In the genomic region with DNA sequence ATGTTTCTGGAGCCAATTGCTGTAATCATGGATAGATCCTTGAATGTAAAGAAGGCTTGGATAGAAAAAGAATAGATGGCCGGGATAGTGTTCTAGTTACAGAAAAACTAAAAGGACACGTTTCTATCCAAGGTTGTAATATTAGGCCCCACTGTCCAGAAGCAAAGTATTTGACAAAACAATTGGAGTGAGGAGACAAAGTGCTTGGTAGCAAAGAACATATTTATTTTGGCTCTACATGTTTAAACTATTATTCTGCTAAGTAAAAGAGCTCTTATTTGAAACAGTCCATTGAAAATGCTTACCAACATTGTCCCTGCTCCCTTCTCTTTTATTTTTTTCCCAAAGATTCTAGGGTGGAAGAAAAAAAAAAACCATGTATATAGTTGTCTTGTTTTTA, we compare ENCODE assay signal across 15 cellular contexts.
A peak's percentile ranks its signal among the peaks of the same experiment; 100 is the strongest.
DNase-seq lines count a peak whose midpoint lies in the region; ATAC-seq, FAIRE-seq and TF ChIP-seq lines count a peak whose summit lies in the region.
"Had no signal": no experiment of that assay in that cellular context is flagged by ENCODE, and none has a peak within 500 bp of the region (broad histone marks: within the 10 kb centered on the region; RNA-seq: fewer than 3 reads in every experiment).

No MANE protein-coding gene starts in this region.

- no peak overlapping the region for H3K27ac Mint-ChIP-seq in activated naive CD4-positive, alpha-beta T cell treated with anti-CD3 and anti-CD28 coated beads, Interleukin-2, amount 10 ng/mL, durations not matched to agents 7 days and 5 days
- H3K27ac Mint-ChIP-seq: CD4-positive, alpha-beta T cell had no signal

- FAIRE-seq in pancreas (lab: Jason Lieb, UNC), result no peak
- FAIRE-seq: A549, D721Med, GM12892 had no signal

- WGBS in pancreas, 2 donors, result 46 to 47% methylated on average over 2 of the region's 2 CpGs

- intact Hi-C loops in pancreas (cut with DNase I), result no loop called here

- H3K4me1 Mint-ChIP-seq in activated naive CD4-positive, alpha-beta T cell treated with anti-CD3 and anti-CD28 coated beads, Interleukin-2, amount 10 ng/mL, durations not matched to agents 7 days and 5 days, result no peaks in the 10 kb centered on the region

- DNase-seq in left lobe of liver (ENCODE audit: low spot score) (no peak), pancreas (no peak), superior temporal gyrus (ENCODE audit: extremely low spot score) (no peak)
- no peak for DNase-seq in activated T-cell treated with anti-CD3 and anti-CD28 coated beads, Interleukin-2, amount 50 U/mL, for 1 hour
- no peak for DNase-seq in activated naive CD4-positive, alpha-beta T cell treated with anti-CD3 and anti-CD28 coated beads, Interleukin-2, amount 10 ng/mL, durations not matched to agents 7 days and 5 days
- DNase-seq: AML-193; Caco-2; CD4-positive, alpha-beta T cell; GOT3 had no signal

- H3K27me3 ChIP-seq in pancreas, result no peaks in the 10 kb centered on the region

- H3K9me3 Mint-ChIP-seq in activated naive CD4-positive, alpha-beta T cell treated with anti-CD3 and anti-CD28 coated beads, Interleukin-2, amount 10 ng/mL, durations not matched to agents 7 days and 5 days, result no peaks in the 10 kb centered on the region
- H3K9me3 Mint-ChIP-seq: CD4-positive, alpha-beta T cell had no signal

- H3K36me3 Mint-ChIP-seq in activated naive CD4-positive, alpha-beta T cell treated with anti-CD3 and anti-CD28 coated beads, Interleukin-2, amount 10 ng/mL, durations not matched to agents 7 days and 5 days, result no peaks in the 10 kb centered on the region

- peak overlapping the region; percentile 98 for H3K27ac ChIP-seq in VCaP
- H3K27ac ChIP-seq in pancreas, result no peak overlapping the region
- H3K27ac ChIP-seq: A549, C4-2B had no signal

- H3K4me1 ChIP-seq in pancreas, result peaks cover 0 to 15% (median 11%) of the 10 kb centered on the region in 3 donors
- H3K4me1 ChIP-seq: A549, Caco-2, HAP-1 had no signal

- H3K27me3 Mint-ChIP-seq in activated naive CD4-positive, alpha-beta T cell treated with anti-CD3 and anti-CD28 coated beads, Interleukin-2, amount 10 ng/mL, durations not matched to agents 7 days and 5 days, result no peaks in the 10 kb centered on the region
- H3K27me3 Mint-ChIP-seq: CD4-positive, alpha-beta T cell had no signal

- ATAC-seq in left lobe of liver, result peak; percentile 31
- peak in 3 of 4 donors; percentile 32 to 45 (median 36) for ATAC-seq in pancreas
- ATAC-seq: A549 had no signal

- CTCF ChIA-PET in activated naive CD4-positive, alpha-beta T cell treated with anti-CD3 and anti-CD28 coated beads, Interleukin-2, amount 10 ng/mL, durations not matched to agents 7 days and 5 days (lab: Charles Lee), result no interaction called here

- TF ChIP-seq CTCF in VCaP (conservative IDR thresholded peaks at IDR 0.05), result no peak
- TF ChIP-seq CTCF in pancreas (IDR thresholded peaks at IDR 0.05), result no peak

- no peaks in the 10 kb centered on the region for H3K9me3 ChIP-seq in pancreas
- H3K9me3 ChIP-seq: A549, Caco-2, HAP-1 had no signal

- H3K36me3 ChIP-seq in pancreas, result no peaks in the 10 kb centered on the region
- H3K36me3 ChIP-seq: HAP-1 had no signal

- no peak overlapping the region for H3K4me3 ChIP-seq in pancreas
- H3K4me3 ChIP-seq: A549, HAP-1 had no signal

- no peak overlapping the region for H3K4me3 Mint-ChIP-seq in activated naive CD4-positive, alpha-beta T cell treated with anti-CD3 and anti-CD28 coated beads, Interleukin-2, amount 10 ng/mL, durations not matched to agents 7 days and 5 days
- H3K4me3 Mint-ChIP-seq: CD4-positive, alpha-beta T cell had no signal
